Comparison of ENCODE assay signal across 11 cellular contexts in the genomic region with DNA sequence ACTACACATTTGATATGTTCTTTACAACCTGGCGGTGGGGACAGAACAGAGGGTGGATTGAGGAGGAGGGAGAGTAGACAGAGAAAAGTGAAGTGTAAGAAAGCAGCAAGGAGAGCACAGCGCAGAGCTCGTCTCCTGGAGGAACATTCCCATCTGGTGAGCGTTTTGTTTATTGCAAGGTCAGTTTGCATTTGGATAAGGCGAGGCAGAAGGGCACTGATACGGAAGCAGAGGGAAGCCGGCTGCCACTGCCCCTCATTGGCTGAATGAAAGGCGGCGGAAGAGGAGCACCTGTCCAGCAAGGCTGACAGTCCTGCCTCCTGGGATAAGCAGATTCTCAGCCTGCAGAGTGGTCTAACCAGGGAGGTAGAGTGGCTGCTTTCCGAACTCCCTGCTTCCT.
A peak's percentile ranks its signal among the peaks of the same experiment; 100 is the strongest.
DNase-seq lines count a peak whose midpoint lies in the region; ATAC-seq and TF ChIP-seq lines count a peak whose summit lies in the region.
"Had no signal": no experiment of that assay in that cellular context is flagged by ENCODE, and none has a peak within 500 bp of the region (broad histone marks: within the 10 kb centered on the region; RNA-seq: fewer than 3 reads in every experiment).

No MANE protein-coding gene starts in this region.

- ATAC-seq in stimulated activated effector memory CD8-positive, alpha-beta T cell treated with anti-CD3 and anti-CD28 coated beads, Interleukin-12 subunit alpha, Interleukin-12 subunit beta, amount 100 ng/mL, for 72 hours: no peak
- no peak for ATAC-seq in GM21737 (IDR thresholded peaks at IDR 0.05; ENCODE audit: unreplicated experiment)

- H3K4me1 ChIP-seq in testis: no peaks in the 10 kb centered on the region

- intact Hi-C loops in testis (cut with DNase I; ENCODE audit: low total_unique reads): no loop called here

- H3K27ac Mint-ChIP-seq in stimulated activated effector memory CD8-positive, alpha-beta T cell treated with anti-CD3 and anti-CD28 coated beads, Interleukin-12 subunit alpha, Interleukin-12 subunit beta, amount 100 ng/mL, for 72 hours: no peak overlapping the region

- H3K4me3 ChIP-seq in testis: no peak overlapping the region

- no peaks in the 10 kb centered on the region for H3K9me3 ChIP-seq in testis

- no peaks in the 10 kb centered on the region for H3K27me3 ChIP-seq in testis

- no peak for TF ChIP-seq POLR2A in testis (IDR thresholded peaks at IDR 0.05)

- peaks cover 24% of the 10 kb centered on the region for H3K36me3 Mint-ChIP-seq in stimulated activated effector memory CD8-positive, alpha-beta T cell treated with anti-CD3 and anti-CD28 coated beads, Interleukin-12 subunit alpha, Interleukin-12 subunit beta, amount 100 ng/mL, for 72 hours

- no peak overlapping the region for H3K27ac ChIP-seq in testis

- H3K9me3 Mint-ChIP-seq in stimulated activated effector memory CD8-positive, alpha-beta T cell treated with anti-CD3 and anti-CD28 coated beads, Interleukin-12 subunit alpha, Interleukin-12 subunit beta, amount 100 ng/mL, for 72 hours: no peaks in the 10 kb centered on the region

- 41 to 56% methylated on average over 3 to 10 of the region's 10 CpGs for WGBS in testis, 2 donors

- no peaks in the 10 kb centered on the region for H3K36me3 ChIP-seq in testis (ENCODE audit: low read depth, missing control alignments)

- H3K4me3 Mint-ChIP-seq in stimulated activated effector memory CD8-positive, alpha-beta T cell treated with anti-CD3 and anti-CD28 coated beads, Interleukin-12 subunit alpha, Interleukin-12 subunit beta, amount 100 ng/mL, for 72 hours: no peak overlapping the region

- DNase-seq in NCI-H82 (lab: John Stamatoyannopoulos, UW) (peak; percentile 0), NCI-H82 treated with DMSO at 0.1 percent for 48 hours (lab: John Stamatoyannopoulos, UW; ENCODE audit: unreplicated experiment) (no peak), cerebellar cortex (ENCODE audit: low spot score) (peak; percentile 53), iris pigment epithelial cell (ENCODE audit: low read depth) (peak; percentile 50), testis (peak; percentile 15), pons (ENCODE audit: low spot score) (no peak)
- no peak for DNase-seq in stimulated activated effector memory CD8-positive, alpha-beta T cell treated with anti-CD3 and anti-CD28 coated beads, Interleukin-12 subunit alpha, Interleukin-12 subunit beta, amount 100 ng/mL, for 72 hours (ENCODE audit: low spot score in 2 of 2)
- DNase-seq: activated CD8-positive, alpha-beta memory T cell treated with anti-CD3 and anti-CD28 coated beads, Interleukin-2, amount 50 U/mL, for 48 hours; NCI-H1105; T-helper 9 cell had no signal

- H3K4me1 Mint-ChIP-seq in stimulated activated effector memory CD8-positive, alpha-beta T cell treated with anti-CD3 and anti-CD28 coated beads, Interleukin-12 subunit alpha, Interleukin-12 subunit beta, amount 100 ng/mL, for 72 hours: peaks cover 7% of the 10 kb centered on the region

- no peak for TF ChIP-seq CTCF in testis (IDR thresholded peaks at IDR 0.05)

Comparison
In these comparisons a context has a peak if more than half of its experiments do, and no peak if none do; other contexts are left out.
1. DNase-seq: peak in NCI-H82 (single experiment), cerebellar cortex (single experiment), iris pigment epithelial cell (single experiment) and testis (single experiment); none in NCI-H82 treated with DMSO at 0.1 percent for 48 hours (single experiment), stimulated activated effector memory CD8-positive, alpha-beta T cell treated with anti-CD3 and anti-CD28 coated beads, Interleukin-12 subunit alpha, Interleukin-12 subunit beta, amount 100 ng/mL, for 72 hours (0 of 2) and pons (single experiment).